Comparison of ENCODE assay signal across 8 cellular contexts in genomic region chr2:127886593-127886935, GRCh38. TPM values are rescaled to one million over a fixed set of nuclear protein-coding genes. Genes with fewer than 3 reads are reported as not detected.
DNase-seq lines count a peak whose midpoint lies in the region; ATAC-seq and TF ChIP-seq lines count a peak whose summit lies in the region.
"Not testable (repeated sequence)": the region's sequence is repeated elsewhere in the genome, so short reads cannot be mapped to it uniquely, and the experiment has no call there.

No MANE protein-coding gene starts in this region.

- peaks cover 42% of the 10 kb centered on the region for H3K4me1 ChIP-seq in DND-41 (ENCODE audit: insufficient read depth, low read length)
- peaks cover 0 to 24% (median 9%) of the 10 kb centered on the region in 4 donors for H3K4me1 ChIP-seq in Peyer's patch
- peaks cover 9 to 28% of the 10 kb centered on the region in 2 donors for H3K4me1 ChIP-seq in ascending aorta
- peaks cover 22% of the 10 kb centered on the region for H3K4me1 ChIP-seq in foreskin keratinocyte
- H3K4me1 ChIP-seq in mucosa of stomach (ENCODE audit: control insufficient read depth, insufficient read depth, low read length): peaks cover 15% of the 10 kb centered on the region

- H3K4me3 Mint-ChIP-seq in stimulated activated naive CD8-positive, alpha-beta T cell treated with anti-CD3 and anti-CD28 coated beads, Interleukin-15, amount 100 ng/mL, for 72 hours: peak overlapping the region; percentile 84 to 90

- not testable (repeated sequence) for H3K9me3 ChIP-seq in DND-41 (ENCODE audit: insufficient read depth, low read length, severe bottlenecking); Peyer's patch; ascending aorta; mucosa of stomach (ENCODE audit: control insufficient read depth, low read length)

- not testable (repeated sequence) for TF ChIP-seq CTCF in DND-41 (IDR thresholded peaks at IDR 0.05; ENCODE audit: borderline replicate concordance, extremely low read depth, low read length, poor library complexity, severe bottlenecking); Peyer's patch (IDR thresholded peaks at IDR 0.05); ascending aorta (IDR thresholded peaks at IDR 0.05); foreskin keratinocyte (conservative IDR thresholded peaks at IDR 0.05)

- H3K4me3 ChIP-seq in DND-41 (ENCODE audit: low read depth in 1 of 2, low read length in 2 of 2) (peak overlapping the region; percentile 43 to 66; a peak in 3 of 4 replicates), Peyer's patch (peak overlapping the region; percentile 44 to 65 (median 63)), ascending aorta (peak overlapping the region; percentile 67 to 69)
- H3K4me3 ChIP-seq in mucosa of stomach (ENCODE audit: low read length): not testable (repeated sequence)

- H4K20me1 ChIP-seq in DND-41 (ENCODE audit: insufficient read depth, low read length): peaks cover 18% of the 10 kb centered on the region; the same call in 1 of the 2 replicates

- H3K4me1 Mint-ChIP-seq in stimulated activated naive CD8-positive, alpha-beta T cell treated with anti-CD3 and anti-CD28 coated beads, Interleukin-15, amount 100 ng/mL, for 72 hours: peaks cover 49% of the 10 kb centered on the region

- peak overlapping the region; percentile 79 for H2AFZ ChIP-seq in DND-41 (ENCODE audit: low read depth, low read length)

- H3K9ac ChIP-seq in DND-41 (ENCODE audit: low read depth, low read length) (peak overlapping the region; percentile 69), mucosa of stomach (ENCODE audit: low read length) (peak overlapping the region; percentile 63)

- not testable (repeated sequence) for H3K27me3 ChIP-seq in DND-41 (ENCODE audit: insufficient read depth, low read length, poor library complexity); Peyer's patch; ascending aorta; foreskin keratinocyte; mucosa of stomach (ENCODE audit: control insufficient read depth, insufficient read depth, low read length)

- H3K27ac ChIP-seq in DND-41 (ENCODE audit: low read length): peak overlapping the region; percentile 54; the same call in 1 of the 2 replicates
- peak overlapping the region; percentile 76 to 93 (median 88) for H3K27ac ChIP-seq in Peyer's patch
- H3K27ac ChIP-seq in ascending aorta: peak overlapping the region; percentile 88 to 93
- peak overlapping the region; percentile 24 for H3K27ac ChIP-seq in foreskin keratinocyte

- H3K4me2 ChIP-seq in DND-41 (ENCODE audit: insufficient read depth, low read length): peak overlapping the region; percentile 53

- peaks cover 42% of the 10 kb centered on the region for H3K79me2 ChIP-seq in DND-41 (ENCODE audit: insufficient read depth, low read length)

- peak; percentile 23 for ATAC-seq in DND-41 (ENCODE audit: insufficient read depth, low read depth)
- ATAC-seq in GM21515 (IDR thresholded peaks at IDR 0.05; ENCODE audit: unreplicated experiment): peak; percentile 35
- ATAC-seq in HG03135 (IDR thresholded peaks at IDR 0.05; ENCODE audit: unreplicated experiment): peak; percentile 40
- ATAC-seq in foreskin keratinocyte: peak; percentile 32
- peak; percentile 53 for ATAC-seq in stimulated activated naive CD8-positive, alpha-beta T cell treated with anti-CD3 and anti-CD28 coated beads, Interleukin-15, amount 100 ng/mL, for 72 hours

- peak overlapping the region in 1 of 2 donors; percentile 91 for H3K27ac Mint-ChIP-seq in stimulated activated naive CD8-positive, alpha-beta T cell treated with anti-CD3 and anti-CD28 coated beads, Interleukin-15, amount 100 ng/mL, for 72 hours

- H3K27me3 Mint-ChIP-seq in stimulated activated naive CD8-positive, alpha-beta T cell treated with anti-CD3 and anti-CD28 coated beads, Interleukin-15, amount 100 ng/mL, for 72 hours: not testable (repeated sequence)

- intact Hi-C loops in ascending aorta (cut with DNase I): loop anchor here (10.0 kb wide), 3 partner anchors 208 to 1988 kb away; partner anchors contain the start of genes IWS1 and UGGT1

- not testable (repeated sequence) for H3K9me3 Mint-ChIP-seq in stimulated activated naive CD8-positive, alpha-beta T cell treated with anti-CD3 and anti-CD28 coated beads, Interleukin-15, amount 100 ng/mL, for 72 hours

- peaks cover 34% of the 10 kb centered on the region for H3K36me3 ChIP-seq in DND-41 (ENCODE audit: insufficient read depth, low read length)
- peaks cover 0 to 12% (median 0%) of the 10 kb centered on the region in 3 donors for H3K36me3 ChIP-seq in Peyer's patch
- H3K36me3 ChIP-seq in ascending aorta; mucosa of stomach (ENCODE audit: control insufficient read depth, insufficient read depth, low read length): not testable (repeated sequence)

- not testable (repeated sequence) for TF ChIP-seq POLR2A in Peyer's patch (IDR thresholded peaks at IDR 0.05)

- not testable (repeated sequence) for DNase-seq in DND-41; ascending aorta (ENCODE audit: low spot score in 2 of 2); stimulated activated naive CD8-positive, alpha-beta T cell treated with anti-CD3 and anti-CD28 coated beads, Interleukin-15, amount 100 ng/mL, for 72 hours
- peak in 1 of 3 donors; percentile 70 for DNase-seq in Peyer's patch
- peak in 1 of 2 donors; percentile 25 for DNase-seq in foreskin keratinocyte

RNA-seq across cellular contexts. Expression of gene AMMECR1L, which starts 0.8 kb away (rescaled TPM):
- total RNA-seq in Peyer's patch (10 to 100 TPM; 11.6 to 16.1 (median 13.9) TPM), ascending aorta (20.6 TPM), foreskin keratinocyte (19.8 and 20.1 TPM in 2 replicates)
- polyA plus RNA-seq in foreskin keratinocyte: 6.9 and 8.1 TPM in 2 replicates

RNA-seq across cellular contexts. Expression of gene POLR2D, which starts 28.6 kb away (rescaled TPM):
- total RNA-seq in Peyer's patch (10 to 100 TPM in 2 of 4 donors, 1 to 10 TPM in 2; 8.8 to 10.7 (median 9.8) TPM), ascending aorta (2.1 TPM), foreskin keratinocyte (23.0 and 25.9 TPM in 2 replicates)
- 18.5 and 22.2 TPM in 2 replicates for polyA plus RNA-seq in foreskin keratinocyte

Comparison
In these comparisons a context has a peak if more than half of its experiments do, and no peak if none do; other contexts are left out.
1. H3K27ac ChIP-seq: peak in every context shown above with its lines; median percentile 90 in ascending aorta; 88 in Peyer's patch; 54 in DND-41; 24 in foreskin keratinocyte.